In the genomic region with DNA sequence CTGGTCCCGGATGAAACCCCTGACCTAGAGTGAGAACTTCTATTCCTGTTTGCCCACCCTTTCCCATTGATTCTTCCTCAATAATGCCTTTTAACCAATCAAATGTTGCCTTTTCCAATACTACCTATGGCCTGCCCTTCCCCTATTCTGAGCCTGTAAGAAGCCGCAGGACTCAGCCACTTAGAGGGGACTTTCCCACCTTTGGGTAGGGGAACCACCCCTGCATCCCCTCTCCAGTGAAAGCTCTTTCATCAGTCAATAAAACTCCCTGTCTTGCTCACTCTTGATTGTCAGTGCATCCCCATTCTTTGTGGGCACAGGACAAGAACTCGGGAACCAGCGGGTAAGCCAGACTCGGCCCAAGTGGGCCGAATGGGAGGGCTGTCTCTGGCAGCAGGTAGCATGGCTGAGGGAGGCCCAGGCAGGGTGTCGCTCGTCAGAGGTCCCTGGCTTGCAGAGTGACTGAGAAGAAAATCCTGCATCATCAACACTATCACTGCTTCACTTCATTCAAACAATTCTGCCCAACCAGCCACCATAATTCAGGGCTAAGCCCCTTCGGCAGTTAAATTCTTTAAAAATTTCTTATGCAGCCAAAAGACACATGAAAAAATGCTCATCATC, we compare ENCODE assay signal across 22 cellular contexts. TPM values are rescaled to one million over a fixed set of nuclear protein-coding genes. Genes with fewer than 3 reads are reported as not detected.
DNase-seq lines count a peak whose midpoint lies in the region; ATAC-seq and TF ChIP-seq lines count a peak whose summit lies in the region.
"Had no signal": no experiment of that assay in that cellular context is flagged by ENCODE, and none has a peak within 500 bp of the region (broad histone marks: within the 10 kb centered on the region; RNA-seq: fewer than 3 reads in every experiment).

No MANE protein-coding gene starts in this region.

- no peak overlapping the region for H3K4me3 ChIP-seq in smooth muscle cell
- H3K4me3 ChIP-seq: uterus had no signal

- TF ChIP-seq CTCF in GM10266 (IDR thresholded peaks at IDR 0.05; ENCODE audit: control insufficient read depth, insufficient read depth, low read depth, missing control alignments) (no peak), smooth muscle cell (IDR thresholded peaks at IDR 0.05; ENCODE audit: borderline replicate concordance, insufficient read depth, poor library complexity, severe bottlenecking) (no peak)

- ATAC-seq in GM18861 (IDR thresholded peaks at IDR 0.05; ENCODE audit: unreplicated experiment) (peak; percentile 63), GM21717 (IDR thresholded peaks at IDR 0.05; ENCODE audit: unreplicated experiment) (peak; percentile 79), HG03558 (IDR thresholded peaks at IDR 0.05; ENCODE audit: extremely low read depth, unreplicated experiment) (peak; percentile 78)
- ATAC-seq: CD8-positive, alpha-beta T cell; left ventricle myocardium superior; sciatic nerve had no signal

- DNase-seq in GM10266 (ENCODE audit: extremely low spot score) (peak; percentile 29), NCI-H524 (lab: John Stamatoyannopoulos, UW) (no peak), cerebellar nuclear complex (lab: John Stamatoyannopoulos, UW) (no peak), smooth muscle cell (lab: John Stamatoyannopoulos, UW; ENCODE audit: unreplicated experiment) (no peak), GOT3 (lab: John Stamatoyannopoulos, UW) (no peak)
- DNase-seq: activated gamma-delta T cell; aorta; CD8-positive, alpha-beta T cell; effector CD4-positive, alpha-beta T cell; H9; head of caudate nucleus; left ventricle myocardium superior; NCI-H1436; NCI-H82; uterus had no signal

- H3K4me2 ChIP-seq in smooth muscle cell = no peak overlapping the region

- peaks cover 19% of the 10 kb centered on the region for H3K36me3 ChIP-seq in smooth muscle cell (ENCODE audit: low read depth)
- H3K36me3 ChIP-seq: uterus had no signal

- H3F3A ChIP-seq in smooth muscle cell (ENCODE audit: low read depth) = no peaks in the 10 kb centered on the region

- H3K27ac ChIP-seq in smooth muscle cell (ENCODE audit: low read depth) = no peak overlapping the region
- H3K27ac ChIP-seq: uterus had no signal

- no peak overlapping the region for H3K9ac ChIP-seq in smooth muscle cell (ENCODE audit: low read depth)

- no peaks in the 10 kb centered on the region for H3K9me3 ChIP-seq in smooth muscle cell (replicated peaks; ENCODE audit: low read depth)
- H3K9me3 ChIP-seq: uterus had no signal

- H4K20me1 ChIP-seq in smooth muscle cell (ENCODE audit: low read depth) = no peaks in the 10 kb centered on the region

- H3K4me1 ChIP-seq in smooth muscle cell (ENCODE audit: low read depth) = no peaks in the 10 kb centered on the region
- H3K4me1 ChIP-seq: uterus had no signal

- no peak overlapping the region for H2AFZ ChIP-seq in smooth muscle cell (ENCODE audit: low read depth)

- H3K79me2 ChIP-seq in smooth muscle cell (ENCODE audit: low read depth) = no peaks in the 10 kb centered on the region

- 99% methylated on average over 9 of the region's 9 CpGs for WGBS in smooth muscle cell (ENCODE audit: low lambda C conversion rate)

- H3K27me3 ChIP-seq in smooth muscle cell (ENCODE audit: low read depth) = no peaks in the 10 kb centered on the region
- H3K27me3 ChIP-seq: uterus had no signal

RNA-seq across cellular contexts. Expression of gene LDHAL6A, which starts 30.4 kb away (rescaled TPM):
- not detected in 2 replicates for total RNA-seq in smooth muscle cell
- polyA plus RNA-seq in smooth muscle cell = 0.06 TPM in 1 of 2 replicates, not detected in the other
- total RNA-seq: aorta; CD8-positive, alpha-beta T cell; H9; left ventricle myocardium superior; osteoblast; sciatic nerve; SK-MEL-5; T-helper 2 cell treated with Interferon-gamma antibody and Interleukin-4, amounts not matched to agents 100 ng/mL and 5 ng/mL, for 36 hours had no signal
- polyA plus RNA-seq: aorta had no signal

RNA-seq across cellular contexts. Expression of gene TSG101, which starts 40.7 kb away (rescaled TPM):
- total RNA-seq in smooth muscle cell = 121 and 137 TPM in 2 replicates
- 113 and 114 TPM in 2 replicates for polyA plus RNA-seq in smooth muscle cell
